Comparison of ENCODE assay signal across 18 cellular contexts in genomic region chr19:14102102-14102696, GRCh38. TPM values are rescaled to one million over a fixed set of nuclear protein-coding genes. Genes with fewer than 3 reads are reported as not detected.
DNase-seq lines count a peak whose midpoint lies in the region; ATAC-seq, FAIRE-seq and TF ChIP-seq lines count a peak whose summit lies in the region.
"Had no signal": no experiment of that assay in that cellular context is flagged by ENCODE, and none has a peak within 500 bp of the region (broad histone marks: within the 10 kb centered on the region; RNA-seq: fewer than 3 reads in every experiment).

No MANE protein-coding gene starts in this region.

- CTCF ChIA-PET in GM12878 (lab: Yijun Ruan, JAX) = interaction anchor here (2.2 kb wide), 1 partner anchor 12 kb away, joined by 12 read pairs; no protein-coding TSS in a partner anchor

- H4K20me1 ChIP-seq in GM12878 (ENCODE audit: control insufficient read depth, insufficient read depth) = no peaks in the 10 kb centered on the region

- H3K9me3 ChIP-seq in heart left ventricle = no peaks in the 10 kb centered on the region
- H3K9me3 ChIP-seq in GM12878 (replicated peaks; ENCODE audit: control insufficient read depth, insufficient read depth, low read length) = no peaks in the 10 kb centered on the region
- H3K9me3 ChIP-seq in right cardiac atrium (ENCODE audit: control insufficient read depth, low read length) = no peaks in the 10 kb centered on the region

- no peak for TF ChIP-seq EP300 in GM12878 (IDR thresholded peaks at IDR 0.05; ENCODE audit: borderline replicate concordance in 1 of 2, control insufficient read depth in 1 of 2, low read depth in 2 of 2, low read length in 2 of 2)

- 50 to 61% (median 53%) methylated on average over 10 to 11 of the region's 11 CpGs for WGBS in heart left ventricle, 4 donors
- 92% methylated on average over 11 of the region's 11 CpGs for whole genome bisulfite sequencing in GM12878 (ENCODE audit: insufficient coverage, insufficient replicate concordance, low lambda C conversion rate, missing lambda C conversion rate)
- WGBS in right cardiac atrium = 58% methylated on average over 11 of the region's 11 CpGs

- POLR2A ChIA-PET in GM12878 (lab: Charles Lee) = no interaction called here

- H3K36me3 ChIP-seq in heart left ventricle (peaks cover 0 to 100% (median 93%) of the 10 kb centered on the region in 9 donors), GM12878 (ENCODE audit: control insufficient read depth in 2 of 2, insufficient read depth in 2 of 2, low read length in 1 of 2) (peaks cover 6 to 14% of the 10 kb centered on the region in 2 experiments)

- H3K27me3 ChIP-seq in heart left ventricle (no peaks in the 10 kb centered on the region), GM12878 (replicated peaks in 1 of 2; ENCODE audit: control insufficient read depth in 2 of 2, insufficient read depth in 2 of 2, low read length in 1 of 2) (no peaks in the 10 kb centered on the region), right cardiac atrium (ENCODE audit: control insufficient read depth, insufficient read depth) (no peaks in the 10 kb centered on the region)

- no peak overlapping the region for H2AFZ ChIP-seq in GM12878 (ENCODE audit: control insufficient read depth, low read depth, low read length)

- H3K4me3 ChIP-seq in heart left ventricle = no peak overlapping the region
- H3K4me3 ChIP-seq in GM12878 = no peak overlapping the region
- no peak overlapping the region for H3K4me3 ChIP-seq in right cardiac atrium (ENCODE audit: low read length)

- TF ChIP-seq CTCF in heart left ventricle (IDR thresholded peaks at IDR 0.05) (no peak), GM12878 (IDR thresholded peaks at IDR 0.05 in 2 of 3, conservative IDR thresholded peaks at IDR 0.05 in 1 of 3; ENCODE audit: control insufficient read depth in 2 of 3, extremely low read depth in 1 of 3, insufficient read depth in 1 of 3, low read depth in 3 of 3, low read length in 3 of 3) (no peak)

- no peaks in the 10 kb centered on the region for H3K79me2 ChIP-seq in GM12878 (ENCODE audit: control insufficient read depth, insufficient read depth, low read length)

- H3K4me2 ChIP-seq in GM12878 (ENCODE audit: control insufficient read depth, insufficient read depth) = no peak overlapping the region

- no TSS peak for BruUV-seq in GM12878 (replicated peaks; lab: Mats Ljungman, UMichigan)

- in situ Hi-C loops in GM12878 (cut with MboI) = no loop called here

- TF ChIP-seq POLR2A in heart left ventricle (IDR thresholded peaks at IDR 0.05) (no peak), GM12878 (IDR thresholded peaks at IDR 0.05; ENCODE audit: low read depth, low read length) (no peak)

- intact Hi-C loops in heart left ventricle (cut with DNase I) (no loop called here), left ventricle myocardium superior (cut with micrococcal nuclease) (no loop called here), GM12878 (cut with micrococcal nuclease; ENCODE audit: unreplicated experiment) (no loop called here), right cardiac atrium (cut with DNase I) (no loop called here)

- DNase-seq in heart left ventricle (peak in 1 of 5 donors; percentile 35), left ventricle myocardium superior (no peak), GM12878 (ENCODE audit: low read depth, low spot score) (no peak), right cardiac atrium (peak; percentile 29 to 69 (median 45)), NCI-H226 (no peak), epidermal melanocyte (ENCODE audit: insufficient read length, low spot score) (no peak), DMS79 treated with DMSO at 0.1 percent for 48 hours (lab: John Stamatoyannopoulos, UW) (no peak)
- no peak for DNase-seq in stimulated activated CD4-positive, alpha-beta T cell treated with anti-CD3 and anti-CD28 coated beads, Interleukin-4, amount 100 ng/mL, for 24 hours
- DNase-seq: AML-193, DMS53, H9, NCI-H1436 treated with DMSO at 0.1 percent for 48 hours, NCI-H2081, NCI-H524 treated with DMSO at 0.1 percent for 48 hours, SHP77 treated with DMSO at 0.1 percent for 48 hours had no signal

- H3K4me1 ChIP-seq in heart left ventricle = peaks cover 0 to 33% (median 8%) of the 10 kb centered on the region in 12 donors
- no peaks in the 10 kb centered on the region for H3K4me1 ChIP-seq in GM12878 (ENCODE audit: control insufficient read depth, insufficient read depth, low read length)
- H3K4me1 ChIP-seq in right cardiac atrium (ENCODE audit: control insufficient read depth, insufficient read depth, low read length) = no peaks in the 10 kb centered on the region

- ATAC-seq in heart left ventricle (peak in 1 of 4 donors; percentile 4), left ventricle myocardium superior (no peak), GM12878 (no peak), right cardiac atrium (peak; percentile 10 to 16)

- H3K27ac ChIP-seq in heart left ventricle (peak overlapping the region in 7 of 12 donors; percentile 4 to 56 (median 29)), GM12878 (ENCODE audit: control insufficient read depth, insufficient read depth) (no peak overlapping the region), right cardiac atrium (ENCODE audit: low read length) (peak overlapping the region; percentile 48)

- SMC1A ChIA-PET in GM12878 (lab: Charles Lee; ENCODE audit: uncharacterized antibody, unreplicated experiment) = interaction anchor here (0.7 kb wide), 1 partner anchor 289 kb away, joined by 3 read pairs; no protein-coding TSS in a partner anchor

- FAIRE-seq in GM12878 (lab: Jason Lieb, UNC) = peak; percentile 23
- FAIRE-seq: A204.1, GM12891 had no signal

- H3K9ac ChIP-seq in GM12878 (ENCODE audit: control insufficient read depth, insufficient read depth, low read length) = no peak overlapping the region

- RAD21 ChIA-PET in GM12878 (lab: Charles Lee; ENCODE audit: unreplicated experiment) = no interaction called here

- no peak for TF ChIP-seq RAD21 in GM12878 (IDR thresholded peaks at IDR 0.05; ENCODE audit: insufficient read depth, low read depth, low read length)

RNA-seq across cellular contexts. Expression of gene SAMD1, which starts 11.6 kb away (rescaled TPM):
- total RNA-seq in heart left ventricle (10 to 100 TPM; 30.5 to 55.5 (median 38.3) TPM), left ventricle myocardium superior (58.0 TPM), GM12878 (2014; rRNA removed) (35.0 and 41.4 TPM in 2 replicates), GM12878 (2014; rRNA removed; fragmentation: Illumina TruSeq; extraction: Trizol) (20.7 and 22.7 TPM in 2 replicates), GM12878 (2021) (71.7 and 74.5 TPM in 2 replicates), right cardiac atrium (10 to 100 TPM; 34.0 to 53.8 (median 42.5) TPM)
- polyA plus RNA-seq in heart left ventricle (10 to 100 TPM; 26.7 to 62.6 TPM), GM12878 (2011; rRNA removed) (9.6 and 15.9 TPM in 2 replicates), GM12878 (2014; fragmentation: Illumina TruSeq; extraction: Trizol) (16.2 and 27.8 TPM in 2 replicates), GM12878 (2014; fragmentation: Nextera tagmentation; extraction: Ambion mirVana) (1 to 10 TPM; 3.0 to 5.4 TPM), GM12878 (2014; rRNA removed) (39.3 and 50.7 TPM in 2 replicates), GM12878 (2016; fragmentation: Nextera tagmentation; extraction: Ambion mirVana) (1 to 10 TPM; 5.9 to 6.3 TPM), right cardiac atrium (32.2 TPM)
- total RNA-seq in GM12878 (2013; cell fraction: nucleolus; rRNA removed) = 9.9 and 11.1 TPM in 2 replicates
- 12.1 TPM for polyA plus RNA-seq in GM12878 (2011; ENCODE audit: low read depth)
- 25.3 and 28.7 TPM in 2 replicates for polyA plus RNA-seq in GM12878 (2011; cell fraction: cytosol; rRNA removed)
- polyA plus RNA-seq in GM12878 (2011; cell fraction: nucleus; rRNA removed) = 114 and 178 TPM in 2 replicates
- polyA plus RNA-seq in GM12878 (2012) = 23.2 and 27.9 TPM in 2 replicates
- 5.1 and 13.5 TPM in 2 replicates for polyA minus RNA-seq in GM12878 (2011; rRNA and poly(A)+ RNA removed)
- 17.4 and 18.0 TPM in 2 replicates for polyA minus RNA-seq in GM12878 (2011; cell fraction: cytosol; rRNA and poly(A)+ RNA removed)
- polyA minus RNA-seq in GM12878 (2011; cell fraction: nucleus; rRNA and poly(A)+ RNA removed) = 3.3 and 7.6 TPM in 2 replicates

RNA-seq across cellular contexts. Expression of gene PRKACA, which starts 15.4 kb away (rescaled TPM):
- total RNA-seq in heart left ventricle (100 to 1,000 TPM; 216 to 554 (median 459) TPM), left ventricle myocardium superior (514 TPM), GM12878 (2014; rRNA removed) (12.9 and 14.9 TPM in 2 replicates), GM12878 (2014; rRNA removed; fragmentation: Illumina TruSeq; extraction: Trizol) (10.4 and 11.2 TPM in 2 replicates), GM12878 (2021) (67.7 and 68.5 TPM in 2 replicates), right cardiac atrium (100 to 1,000 TPM; 351 to 412 (median 373) TPM)
- polyA plus RNA-seq in heart left ventricle (100 to 1,000 TPM; 234 to 327 TPM), GM12878 (2011; rRNA removed) (10.6 and 11.9 TPM in 2 replicates), GM12878 (2014; fragmentation: Illumina TruSeq; extraction: Trizol) (44.3 and 56.8 TPM in 2 replicates), GM12878 (2014; fragmentation: Nextera tagmentation; extraction: Ambion mirVana) (1 to 10 TPM in 1 of 2 experiments, under 1 TPM in 1; 0.53 to 1.3 TPM), GM12878 (2014; rRNA removed) (40.8 and 46.1 TPM in 2 replicates), GM12878 (2016; fragmentation: Nextera tagmentation; extraction: Ambion mirVana) (1 to 10 TPM; 3.3 to 3.5 TPM), right cardiac atrium (256 TPM)
- 11.5 and 11.6 TPM in 2 replicates for total RNA-seq in GM12878 (2013; cell fraction: nucleolus; rRNA removed)
- polyA plus RNA-seq in GM12878 (2011; ENCODE audit: low read depth) = 26.1 TPM
- 23.1 and 25.8 TPM in 2 replicates for polyA plus RNA-seq in GM12878 (2011; cell fraction: cytosol; rRNA removed)
- 9.5 and 16.8 TPM in 2 replicates for polyA plus RNA-seq in GM12878 (2011; cell fraction: nucleus; rRNA removed)
- 28.6 and 38.0 TPM in 2 replicates for polyA plus RNA-seq in GM12878 (2012)
- 17.0 and 23.7 TPM in 2 replicates for polyA minus RNA-seq in GM12878 (2011; rRNA and poly(A)+ RNA removed)
- polyA minus RNA-seq in GM12878 (2011; cell fraction: cytosol; rRNA and poly(A)+ RNA removed) = 11.2 and 15.5 TPM in 2 replicates
- polyA minus RNA-seq in GM12878 (2011; cell fraction: nucleus; rRNA and poly(A)+ RNA removed) = 5.1 and 9.7 TPM in 2 replicates

RNA-seq across cellular contexts. Expression of gene C19orf67, which starts 16.6 kb away (rescaled TPM):
- total RNA-seq in heart left ventricle (not detected), left ventricle myocardium superior (not detected), GM12878 (2014; rRNA removed) (not detected in 2 replicates), GM12878 (2014; rRNA removed; fragmentation: Illumina TruSeq; extraction: Trizol) (not detected in 2 replicates), GM12878 (2021) (not detected in 2 replicates), right cardiac atrium (not detected)
- polyA plus RNA-seq in heart left ventricle (not detected), GM12878 (2011; rRNA removed) (not detected in 2 replicates), GM12878 (2014; fragmentation: Illumina TruSeq; extraction: Trizol) (not detected in 2 replicates), GM12878 (2014; fragmentation: Nextera tagmentation; extraction: Ambion mirVana) (not detected), GM12878 (2014; rRNA removed) (not detected in 2 replicates), GM12878 (2016; fragmentation: Nextera tagmentation; extraction: Ambion mirVana) (under 1 TPM in 1 of 2 experiments, not detected in 1; 0.14 TPM), right cardiac atrium (not detected)
- 1.4 TPM in 1 of 2 replicates, not detected in the other for total RNA-seq in GM12878 (2013; cell fraction: nucleolus; rRNA removed)
- polyA plus RNA-seq in GM12878 (2011; ENCODE audit: low read depth) = not detected
- polyA plus RNA-seq in GM12878 (2011; cell fraction: cytosol; rRNA removed) = not detected in 2 replicates
- 0.27 and 0.35 TPM in 2 replicates for polyA plus RNA-seq in GM12878 (2011; cell fraction: nucleus; rRNA removed)
- 0.10 TPM in 1 of 2 replicates, not detected in the other for polyA plus RNA-seq in GM12878 (2012)
- not detected in 2 replicates for polyA minus RNA-seq in GM12878 (2011; rRNA and poly(A)+ RNA removed)
- polyA minus RNA-seq in GM12878 (2011; cell fraction: cytosol; rRNA and poly(A)+ RNA removed) = not detected in 2 replicates
- 0.36 and 0.67 TPM in 2 replicates for polyA minus RNA-seq in GM12878 (2011; cell fraction: nucleus; rRNA and poly(A)+ RNA removed)
- total RNA-seq: LHCN-M2 had no signal

RNA-seq across cellular contexts. Expression of gene MISP3, which starts 29.6 kb away (rescaled TPM):
- total RNA-seq in heart left ventricle = 10 to 100 TPM in 1 of 9 donors, 1 to 10 TPM in 8; 3.5 to 28.7 (median 5.7) TPM
- 10 to 100 TPM in 1 of 2 donors, 1 to 10 TPM in 1; 5.7 to 10.0 TPM for polyA plus RNA-seq in heart left ventricle
- total RNA-seq in left ventricle myocardium superior = 6.8 TPM
- total RNA-seq in GM12878 (2013; cell fraction: nucleolus; rRNA removed) = 1.8 and 2.4 TPM in 2 replicates
- 0.90 and 0.93 TPM in 2 replicates for total RNA-seq in GM12878 (2014; rRNA removed)
- 0.51 and 0.63 TPM in 2 replicates for total RNA-seq in GM12878 (2014; rRNA removed; fragmentation: Illumina TruSeq; extraction: Trizol)
- total RNA-seq in GM12878 (2021) = 1.2 and 1.7 TPM in 2 replicates
- polyA plus RNA-seq in GM12878 (2011; ENCODE audit: low read depth) = not detected
- 0.56 and 0.98 TPM in 2 replicates for polyA plus RNA-seq in GM12878 (2011; rRNA removed)
- 1.4 and 1.8 TPM in 2 replicates for polyA plus RNA-seq in GM12878 (2011; cell fraction: cytosol; rRNA removed)
- 6.0 TPM in 2 replicates for polyA plus RNA-seq in GM12878 (2011; cell fraction: nucleus; rRNA removed)
- polyA plus RNA-seq in GM12878 (2012) = 0.89 and 1.0 TPM in 2 replicates
- 0.46 TPM in 2 replicates for polyA plus RNA-seq in GM12878 (2014; fragmentation: Illumina TruSeq; extraction: Trizol)
- under 1 TPM; 0.07 to 0.11 TPM for polyA plus RNA-seq in GM12878 (2014; fragmentation: Nextera tagmentation; extraction: Ambion mirVana)
- 1.4 and 1.7 TPM in 2 replicates for polyA plus RNA-seq in GM12878 (2014; rRNA removed)
- under 1 TPM; 0.52 to 0.66 TPM for polyA plus RNA-seq in GM12878 (2016; fragmentation: Nextera tagmentation; extraction: Ambion mirVana)
- 0.15 and 0.41 TPM in 2 replicates for polyA minus RNA-seq in GM12878 (2011; rRNA and poly(A)+ RNA removed)
- not detected in 2 replicates for polyA minus RNA-seq in GM12878 (2011; cell fraction: cytosol; rRNA and poly(A)+ RNA removed)
- 1.2 and 2.5 TPM in 2 replicates for polyA minus RNA-seq in GM12878 (2011; cell fraction: nucleus; rRNA and poly(A)+ RNA removed)
- 10 to 100 TPM in 1 of 4 donors, 1 to 10 TPM in 3; 6.4 to 10.3 (median 9.2) TPM for total RNA-seq in right cardiac atrium
- 11.1 TPM for polyA plus RNA-seq in right cardiac atrium

RNA-seq across cellular contexts. Expression of gene ASF1B, which starts 34.2 kb away (rescaled TPM):
- total RNA-seq in heart left ventricle = 1 to 10 TPM in 4 of 9 donors, under 1 TPM in 5; 0.42 to 7.0 (median 0.91) TPM
- 1 to 10 TPM in 1 of 2 donors, under 1 TPM in 1; 0.19 to 1.0 TPM for polyA plus RNA-seq in heart left ventricle
- 1.6 TPM for total RNA-seq in left ventricle myocardium superior
- total RNA-seq in GM12878 (2013; cell fraction: nucleolus; rRNA removed) = 2.5 and 2.9 TPM in 2 replicates
- 123 and 132 TPM in 2 replicates for total RNA-seq in GM12878 (2014; rRNA removed)
- 50.4 and 53.8 TPM in 2 replicates for total RNA-seq in GM12878 (2014; rRNA removed; fragmentation: Illumina TruSeq; extraction: Trizol)
- total RNA-seq in GM12878 (2021) = 95.3 and 95.6 TPM in 2 replicates
- polyA plus RNA-seq in GM12878 (2011; ENCODE audit: low read depth) = 27.5 TPM
- 34.9 and 57.1 TPM in 2 replicates for polyA plus RNA-seq in GM12878 (2011; rRNA removed)
- polyA plus RNA-seq in GM12878 (2011; cell fraction: cytosol; rRNA removed) = 67.2 and 86.4 TPM in 2 replicates
- polyA plus RNA-seq in GM12878 (2011; cell fraction: nucleus; rRNA removed) = 31.1 and 37.8 TPM in 2 replicates
- 47.4 and 61.6 TPM in 2 replicates for polyA plus RNA-seq in GM12878 (2012)
- 62.9 and 85.2 TPM in 2 replicates for polyA plus RNA-seq in GM12878 (2014; fragmentation: Illumina TruSeq; extraction: Trizol)
- polyA plus RNA-seq in GM12878 (2014; fragmentation: Nextera tagmentation; extraction: Ambion mirVana) = 10 to 100 TPM; 10.4 to 23.1 TPM
- 103 and 115 TPM in 2 replicates for polyA plus RNA-seq in GM12878 (2014; rRNA removed)
- polyA plus RNA-seq in GM12878 (2016; fragmentation: Nextera tagmentation; extraction: Ambion mirVana) = 100 to 1,000 TPM; 190 to 217 TPM
- 30.4 and 50.9 TPM in 2 replicates for polyA minus RNA-seq in GM12878 (2011; rRNA and poly(A)+ RNA removed)
- polyA minus RNA-seq in GM12878 (2011; cell fraction: cytosol; rRNA and poly(A)+ RNA removed) = 26.6 and 27.8 TPM in 2 replicates
- polyA minus RNA-seq in GM12878 (2011; cell fraction: nucleus; rRNA and poly(A)+ RNA removed) = 9.8 and 15.9 TPM in 2 replicates
- 1 to 10 TPM in 3 of 4 donors, under 1 TPM in 1; 0.56 to 1.4 (median 1.2) TPM for total RNA-seq in right cardiac atrium
- 0.29 TPM for polyA plus RNA-seq in right cardiac atrium

Comparison
In these comparisons a context has a peak if more than half of its experiments do, and no peak if none do; other contexts are left out.
1. ATAC-seq: peak in right cardiac atrium (2 of 2); none in left ventricle myocardium superior (single experiment) and GM12878 (single experiment).
2. DNase-seq: peak in right cardiac atrium (3 of 3); none in left ventricle myocardium superior (single experiment), GM12878 (single experiment), stimulated activated CD4-positive, alpha-beta T cell treated with anti-CD3 and anti-CD28 coated beads, Interleukin-4, amount 100 ng/mL, for 24 hours (single experiment), NCI-H226 (single experiment), epidermal melanocyte (single experiment) and DMS79 treated with DMSO at 0.1 percent for 48 hours (single experiment).